1 cellular context compared by ENCODE assay signal in genomic region chr6:41027799-41028617, GRCh38.
TF ChIP-seq lines count a peak whose summit lies in the region.

No MANE protein-coding gene starts in this region.

TF ChIP-seq in HepG2, 621 proteins besides CTCF, POLR2A, EP300 and RAD21 (continued from another document and continues in another):
- TF ChIP-seq SOX6 (IDR thresholded peaks at IDR 0.05): no peak
- TF ChIP-seq SOX6 (CRISPR knock-in tag; IDR thresholded peaks at IDR 0.05): peak; percentile 62; the same call in 1 of the 2 replicates
- no peak; the same call in 1 of the 2 replicates for TF ChIP-seq ZBED4 (CRISPR knock-in tag; IDR thresholded peaks at IDR 0.05; ENCODE audit: borderline replicate concordance)
- TF ChIP-seq ZNF17 (CRISPR knock-in tag; IDR thresholded peaks at IDR 0.05): no peak
- no peak for TF ChIP-seq ZNF10 (CRISPR knock-in tag; IDR thresholded peaks at IDR 0.05; ENCODE audit: borderline replicate concordance, low read depth)
- no peak for TF ChIP-seq IKZF5 (CRISPR knock-in tag; IDR thresholded peaks at IDR 0.05)
- TF ChIP-seq KDM2A (CRISPR knock-in tag; IDR thresholded peaks at IDR 0.05; ENCODE audit: borderline replicate concordance, low read depth): peak; percentile 92
- peak; percentile 26; the same call in 1 of the 2 replicates for TF ChIP-seq MIXL1 (CRISPR knock-in tag; IDR thresholded peaks at IDR 0.05)
- TF ChIP-seq ZNF275 (CRISPR knock-in tag; IDR thresholded peaks at IDR 0.05; ENCODE audit: borderline replicate concordance): peak; percentile 66; the same call in 1 of the 2 replicates
- TF ChIP-seq TBL1XR1 (IDR thresholded peaks at IDR 0.05; ENCODE audit: borderline replicate concordance, low read length, partially characterized antibody): no peak
- peak; percentile 91 for TF ChIP-seq ZNF547 (CRISPR knock-in tag; IDR thresholded peaks at IDR 0.05)
- no peak for TF ChIP-seq U2AF1 (optimal IDR thresholded peaks at IDR 0.05; ENCODE audit: low read depth, low read length)
- TF ChIP-seq SRY (CRISPR knock-in tag; IDR thresholded peaks at IDR 0.05): 0 out of 2 replicates have a peak, but pooled peaks have one; percentile 39
- no peak for TF ChIP-seq ZNF335 (CRISPR knock-in tag; IDR thresholded peaks at IDR 0.05)
- no peak for TF ChIP-seq LCORL (IDR thresholded peaks at IDR 0.05)
- peak; percentile 76; the same call in 1 of the 2 replicates for TF ChIP-seq LCORL (CRISPR knock-in tag; IDR thresholded peaks at IDR 0.05)
- no peak for TF ChIP-seq PRDM10 (CRISPR knock-in tag; IDR thresholded peaks at IDR 0.05; ENCODE audit: low read depth)
- peak; percentile 68; the same call in 1 of the 2 replicates for TF ChIP-seq ZNF704 (CRISPR knock-in tag; IDR thresholded peaks at IDR 0.05; ENCODE audit: borderline replicate concordance)
- peak; percentile 57 for TF ChIP-seq PITX1 (CRISPR knock-in tag; IDR thresholded peaks at IDR 0.05)
- no peak for TF ChIP-seq CC2D1A (CRISPR knock-in tag; IDR thresholded peaks at IDR 0.05)
- TF ChIP-seq HDAC6 (IDR thresholded peaks at IDR 0.05; ENCODE audit: low read depth, low read length): no peak
- TF ChIP-seq HOXD1 (CRISPR knock-in tag; IDR thresholded peaks at IDR 0.05): peak; percentile 82; the same call in 1 of the 2 replicates
- TF ChIP-seq HMGXB3 (CRISPR knock-in tag; IDR thresholded peaks at IDR 0.05; ENCODE audit: borderline replicate concordance): no peak
- no peak for TF ChIP-seq ZBTB3 (CRISPR knock-in tag; IDR thresholded peaks at IDR 0.05; ENCODE audit: borderline replicate concordance, low read depth)
- TF ChIP-seq MLX (CRISPR knock-in tag; IDR thresholded peaks at IDR 0.05): no peak
- peak; percentile 57; the same call in 1 of the 2 replicates for TF ChIP-seq DMAP1 (CRISPR knock-in tag; IDR thresholded peaks at IDR 0.05)
- no peak for TF ChIP-seq RBAK (CRISPR knock-in tag; IDR thresholded peaks at IDR 0.05)
- TF ChIP-seq KDM5A (IDR thresholded peaks at IDR 0.05; ENCODE audit: borderline replicate concordance, low read length): no peak
- TF ChIP-seq ZNF883 (CRISPR knock-in tag; IDR thresholded peaks at IDR 0.05; ENCODE audit: not compliant biosample characterization): peak; percentile 92
- TF ChIP-seq PREB (CRISPR knock-in tag; IDR thresholded peaks at IDR 0.05): peak; percentile 81; the same call in 1 of the 2 replicates
- TF ChIP-seq ZNF460 (CRISPR knock-in tag; IDR thresholded peaks at IDR 0.05; ENCODE audit: borderline replicate concordance): no peak
- TF ChIP-seq SOX13 (IDR thresholded peaks at IDR 0.05): no peak
- peak in 1 of 2 experiments; percentile 23; a peak in 1 of 4 replicates for TF ChIP-seq SOX13 (CRISPR knock-in tag; conservative IDR thresholded peaks at IDR 0.05 in 1 of 2, IDR thresholded peaks at IDR 0.05 in 1 of 2)
